In the genomic region with DNA sequence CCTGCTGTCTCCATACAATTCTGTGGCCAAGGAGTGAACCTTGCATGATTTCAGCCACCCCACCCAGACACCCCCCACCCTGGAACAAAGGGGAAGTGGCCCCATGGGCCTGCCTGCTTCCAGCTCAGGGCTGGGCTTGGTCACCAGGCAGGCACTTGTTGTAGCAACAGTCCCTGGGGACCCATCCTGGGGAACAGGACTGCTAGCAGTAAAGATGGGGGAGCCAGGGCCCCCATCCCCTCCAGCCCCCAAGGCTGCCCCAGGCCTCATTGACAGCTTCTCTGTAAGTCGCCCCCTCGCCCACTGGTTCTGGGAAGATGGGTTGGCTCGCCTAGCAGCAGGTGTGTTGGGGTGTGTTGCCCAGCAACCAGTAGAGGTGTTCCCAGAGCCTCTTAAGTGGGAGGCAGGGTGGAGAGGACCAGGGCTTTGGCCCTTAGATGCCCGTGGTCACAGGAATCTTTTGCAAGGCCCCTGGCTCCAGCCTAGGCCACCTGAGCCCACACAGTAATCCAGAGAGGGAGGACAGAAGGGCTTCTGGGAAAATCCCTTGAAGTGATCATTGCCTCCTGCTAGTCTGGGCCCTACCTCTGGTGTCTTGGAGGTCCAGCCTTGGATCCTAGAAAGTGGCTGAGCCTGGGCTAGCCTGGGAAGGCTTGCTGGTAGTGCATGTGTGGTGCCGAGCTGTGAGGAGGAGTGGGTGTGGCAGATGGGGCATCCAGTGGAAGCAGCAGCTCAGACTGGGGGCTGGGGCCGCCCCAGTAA, we compare ENCODE assay signal across 12 cellular contexts. TPM values are rescaled to one million over a fixed set of nuclear protein-coding genes. Genes with fewer than 3 reads are reported as not detected.
A peak's percentile ranks its signal among the peaks of the same experiment; 100 is the strongest.
DNase-seq lines count a peak whose midpoint lies in the region; ATAC-seq, FAIRE-seq and TF ChIP-seq lines count a peak whose summit lies in the region.
"Had no signal": no experiment of that assay in that cellular context is flagged by ENCODE, and none has a peak within 500 bp of the region (broad histone marks: within the 10 kb centered on the region; RNA-seq: fewer than 3 reads in every experiment).

No MANE protein-coding gene starts in this region.

- H3K9me3 ChIP-seq in K562 (replicated peaks; ENCODE audit: control insufficient read depth, insufficient read depth, low read depth, low read length) (no peaks in the 10 kb centered on the region), pancreas (no peaks in the 10 kb centered on the region), right lobe of liver (no peaks in the 10 kb centered on the region), thyroid gland (no peaks in the 10 kb centered on the region)

- intact Hi-C loops in K562 (cut with micrococcal nuclease), result no loop called here
- intact Hi-C loops in pancreas (cut with DNase I), result loop anchor here in 1 of 3 donors (10.0 kb wide), 1 partner anchor 194 kb away; no protein-coding TSS in a partner anchor
- intact Hi-C loops in right lobe of liver (cut with DNase I), result no loop called here
- intact Hi-C loops in thyroid gland (cut with DNase I), result no loop called here

- H3K36me3 ChIP-seq in GM06990 (ENCODE audit: control insufficient read depth, insufficient read depth, low read length) (no peaks in the 10 kb centered on the region), K562 (ENCODE audit: control insufficient read depth, insufficient read depth, low read length) (no peaks in the 10 kb centered on the region), pancreas (no peaks in the 10 kb centered on the region), right lobe of liver (no peaks in the 10 kb centered on the region), thyroid gland (no peaks in the 10 kb centered on the region)

- no peak for TF ChIP-seq RAD21 in K562 (CRISPR knock-in tag; conservative IDR thresholded peaks at IDR 0.05 in 1 of 2, IDR thresholded peaks at IDR 0.05 in 1 of 2)

- H3K9me1 ChIP-seq in K562 (ENCODE audit: control insufficient read depth, insufficient read depth, low read length), result no peaks in the 10 kb centered on the region

- no peak for TF ChIP-seq POLR2A in K562 (conservative IDR thresholded peaks at IDR 0.05)
- no peak for TF ChIP-seq POLR2A in right lobe of liver (IDR thresholded peaks at IDR 0.05)
- TF ChIP-seq POLR2A in thyroid gland (IDR thresholded peaks at IDR 0.05), result no peak

- TF ChIP-seq CTCF in GM06990 (IDR thresholded peaks at IDR 0.05; ENCODE audit: insufficient read depth, low read length, poor library complexity, severe bottlenecking) (no peak), K562 (IDR thresholded peaks at IDR 0.05 in 2 of 3, conservative IDR thresholded peaks at IDR 0.05 in 1 of 3; ENCODE audit: insufficient read depth in 2 of 3, low read depth in 1 of 3, low read length in 3 of 3) (no peak), pancreas (IDR thresholded peaks at IDR 0.05) (no peak), right lobe of liver (IDR thresholded peaks at IDR 0.05) (no peak), thyroid gland (IDR thresholded peaks at IDR 0.05) (no peak)

- H3K27me3 ChIP-seq in GM06990 (replicated peaks; ENCODE audit: control insufficient read depth, insufficient read depth, low read length), result no peaks in the 10 kb centered on the region
- no peaks in the 10 kb centered on the region; a peak in 1 of 5 replicates for H3K27me3 ChIP-seq in K562 (ENCODE audit: control insufficient read depth in 2 of 2, insufficient read depth in 2 of 2, low read length in 2 of 2)
- H3K27me3 ChIP-seq in pancreas, result no peaks in the 10 kb centered on the region
- no peaks in the 10 kb centered on the region for H3K27me3 ChIP-seq in right lobe of liver
- H3K27me3 ChIP-seq in thyroid gland, result no peaks in the 10 kb centered on the region

- in situ Hi-C loops in K562 (cut with MboI), result no loop called here

- WGBS in K562 (ENCODE audit: insufficient coverage, low coverage, missing lambda C conversion rate), result 36% methylated on average over 5 of the region's 6 CpGs
- 79 to 88% methylated on average over 6 of the region's 6 CpGs for WGBS in pancreas, 2 donors
- WGBS in right lobe of liver (ENCODE audit: insufficient coverage, low coverage, low lambda C conversion rate, missing lambda C conversion rate), result 60% methylated on average over 1 of the region's 6 CpGs
- 78 to 80% methylated on average over 1 to 6 of the region's 6 CpGs for WGBS in thyroid gland, 2 donors

- BruUV-seq in K562 (replicated peaks; lab: Mats Ljungman, UMichigan), result no TSS peak

- H4K20me1 ChIP-seq in K562 (replicated peaks; ENCODE audit: control insufficient read depth, insufficient read depth, low read length), result peaks cover 5% of the 10 kb centered on the region

- POLR2A ChIA-PET in K562 (lab: Yijun Ruan, JAX), result no interaction called here

- H3K27ac ChIP-seq in K562 (ENCODE audit: extremely low read depth, low read depth, low read length) (no peak overlapping the region), pancreas (no peak overlapping the region), right lobe of liver (no peak overlapping the region), thyroid gland (no peak overlapping the region)

- TF ChIP-seq EP300 in K562 (IDR thresholded peaks at IDR 0.05; ENCODE audit: low read length), result no peak

- H3K4me3 ChIP-seq in GM06990 (replicated peaks; ENCODE audit: low read depth, low read length) (no peak overlapping the region), K562 (no peak overlapping the region), pancreas (no peak overlapping the region), right lobe of liver (no peak overlapping the region), thyroid gland (replicated peaks in 1 of 3) (no peak overlapping the region)

- H2AFZ ChIP-seq in K562 (ENCODE audit: low read depth, low read length), result no peak overlapping the region

- H3K9ac ChIP-seq in K562 (ENCODE audit: insufficient read depth in 1 of 2, low read depth in 2 of 2, low read length in 2 of 2), result 0 out of 4 replicates have a peak overlapping the region, but pooled peaks of 1 of the 2 experiments have one; percentile 40

- H3K79me2 ChIP-seq in K562 (ENCODE audit: control insufficient read depth, insufficient read depth, low read length), result no peaks in the 10 kb centered on the region

- ATAC-seq in K562 (no peak), pancreas (peak in 3 of 4 donors; percentile 11 to 41 (median 32)), GM18498 (IDR thresholded peaks at IDR 0.05; ENCODE audit: unreplicated experiment) (no peak), right lobe of liver (no peak)

- peak; percentile 44 for DNase-seq in GM06990 (ENCODE audit: extremely low read depth, insufficient read length)
- peak; percentile 47 for DNase-seq in NCI-H187 treated with DMSO at 0.1 percent for 48 hours (lab: John Stamatoyannopoulos, UW)
- DNase-seq in K562 (ENCODE audit: extremely low read depth in 1 of 4, low spot score in 3 of 4), result no peak
- peak in 1 of 6 donors; percentile 50 for DNase-seq in pancreas
- DNase-seq in right lobe of liver, result no peak
- DNase-seq in CD1c-positive myeloid dendritic cell (ENCODE audit: extremely low spot score), result no peak
- no peak for DNase-seq in thyroid gland
- DNase-seq: activated CD8-positive, alpha-beta memory T cell treated with anti-CD3 and anti-CD28 coated beads for 24 hours; stimulated activated CD4-positive, alpha-beta T cell treated with anti-CD3 and anti-CD28 coated beads, Interleukin-4, amount 100 ng/mL, for 4 hours had no signal

- H3K4me2 ChIP-seq in K562 (ENCODE audit: insufficient read depth, low read length), result no peak overlapping the region

- CTCF ChIA-PET in K562 (lab: Yijun Ruan, JAX; ENCODE audit: low intra/inter-chr PET ratio), result interaction anchor here (1.4 kb wide), 1 partner anchor 264 kb away, joined by 3 read pairs; no protein-coding TSS in a partner anchor

- H3K4me1 ChIP-seq in K562 (replicated peaks in 1 of 2; ENCODE audit: control insufficient read depth in 2 of 2, insufficient read depth in 2 of 2, low read length in 2 of 2) (peaks cover 15 to 17% of the 10 kb centered on the region in 2 experiments), pancreas (no peaks in the 10 kb centered on the region), right lobe of liver (no peaks in the 10 kb centered on the region), thyroid gland (peaks cover 0 to 30% of the 10 kb centered on the region in 2 donors)

- FAIRE-seq in K562 (lab: Jason Lieb, UNC) (no peak), pancreas (lab: Jason Lieb, UNC) (no peak)
- FAIRE-seq: colon had no signal

TF ChIP-seq in K562, 482 proteins besides CTCF, POLR2A, EP300 and RAD21 (continues in another document):
- TF ChIP-seq NFATC3 (IDR thresholded peaks at IDR 0.05) (no peak), ZKSCAN3 (CRISPR knock-in tag; IDR thresholded peaks at IDR 0.05) (peak; percentile 53; the same call in 1 of the 2 replicates), ERF (CRISPR knock-in tag; IDR thresholded peaks at IDR 0.05) (no peak)

RNA-seq across cellular contexts. Expression of gene CYP11A1, which starts 48.9 kb away (rescaled TPM):
- total RNA-seq in K562 (2011; cell fraction: chromatin; rRNA removed; ENCODE audit: low replicate concordance), result 0.21 TPM in 1 of 2 replicates, not detected in the other
- not detected in 2 replicates for total RNA-seq in K562 (2011; cell fraction: nucleolus; rRNA removed)
- not detected in 2 replicates for total RNA-seq in K562 (2011; cell fraction: nucleoplasm; rRNA removed)
- 0.12 TPM in 1 of 2 replicates, not detected in the other for total RNA-seq in K562 (2014; rRNA removed)
- not detected in 2 replicates for total RNA-seq in K562 (2014; rRNA removed; fragmentation: Illumina TruSeq; extraction: Trizol)
- not detected in 2 replicates for total RNA-seq in K562 (2015; rRNA removed; fragmentation: Illumina TruSeq; extraction: Trizol)
- total RNA-seq in K562 (2021), result 0.16 and 0.25 TPM in 2 replicates
- polyA plus RNA-seq in K562 (2011; rRNA removed), result 0.23 and 0.24 TPM in 2 replicates
- polyA plus RNA-seq in K562 (2011; cell fraction: cytosol; rRNA removed), result 0.07 and 0.37 TPM in 2 replicates
- polyA plus RNA-seq in K562 (2011; cell fraction: nucleus; rRNA removed), result 0.08 and 0.61 TPM in 2 replicates
- 0.22 and 1.5 TPM in 2 replicates for polyA plus RNA-seq in K562 (2012)
- polyA plus RNA-seq in K562 (2014; fragmentation: Illumina TruSeq; extraction: Trizol), result 0.06 TPM in 1 of 2 replicates, not detected in the other
- under 1 TPM; 0.06 to 0.10 TPM for polyA plus RNA-seq in K562 (2014; fragmentation: Nextera tagmentation; extraction: Ambion mirVana)
- polyA plus RNA-seq in K562 (2014; rRNA removed), result not detected in 2 replicates
- 0.35 TPM in 1 of 2 replicates, not detected in the other for polyA minus RNA-seq in K562 (2011; rRNA and poly(A)+ RNA removed)
- polyA minus RNA-seq in K562 (2011; cell fraction: cytosol; rRNA and poly(A)+ RNA removed), result 0.38 TPM in 1 of 2 replicates, not detected in the other
- polyA minus RNA-seq in K562 (2011; cell fraction: nucleus; rRNA and poly(A)+ RNA removed), result not detected in 2 replicates
- under 1 TPM in 3 of 6 donors, not detected in 3; 0.28 to 0.66 (median 0.29) TPM for total RNA-seq in pancreas
- under 1 TPM; 0.09 to 0.11 TPM for polyA plus RNA-seq in pancreas
- total RNA-seq in right lobe of liver, result 1 to 10 TPM; 2.5 to 6.4 (median 2.8) TPM
- 1 to 10 TPM in 1 of 4 donors, under 1 TPM in 2, not detected in 1; 0.54 to 1.2 (median 0.56) TPM for total RNA-seq in thyroid gland
- total RNA-seq: NCI-H460 had no signal

Comparison
In these comparisons a context has a peak if more than half of its experiments do, and no peak if none do; other contexts are left out.
1. DNase-seq: peak in GM06990 (single experiment) and NCI-H187 treated with DMSO at 0.1 percent for 48 hours (single experiment); none in K562 (0 of 4), right lobe of liver (0 of 3), CD1c-positive myeloid dendritic cell (single experiment) and thyroid gland (0 of 2).
2. ATAC-seq: peak in pancreas (3 of 4); none in K562 (single experiment), GM18498 (single experiment) and right lobe of liver (0 of 4).